21 cellular contexts compared by ENCODE assay signal in the genomic region with DNA sequence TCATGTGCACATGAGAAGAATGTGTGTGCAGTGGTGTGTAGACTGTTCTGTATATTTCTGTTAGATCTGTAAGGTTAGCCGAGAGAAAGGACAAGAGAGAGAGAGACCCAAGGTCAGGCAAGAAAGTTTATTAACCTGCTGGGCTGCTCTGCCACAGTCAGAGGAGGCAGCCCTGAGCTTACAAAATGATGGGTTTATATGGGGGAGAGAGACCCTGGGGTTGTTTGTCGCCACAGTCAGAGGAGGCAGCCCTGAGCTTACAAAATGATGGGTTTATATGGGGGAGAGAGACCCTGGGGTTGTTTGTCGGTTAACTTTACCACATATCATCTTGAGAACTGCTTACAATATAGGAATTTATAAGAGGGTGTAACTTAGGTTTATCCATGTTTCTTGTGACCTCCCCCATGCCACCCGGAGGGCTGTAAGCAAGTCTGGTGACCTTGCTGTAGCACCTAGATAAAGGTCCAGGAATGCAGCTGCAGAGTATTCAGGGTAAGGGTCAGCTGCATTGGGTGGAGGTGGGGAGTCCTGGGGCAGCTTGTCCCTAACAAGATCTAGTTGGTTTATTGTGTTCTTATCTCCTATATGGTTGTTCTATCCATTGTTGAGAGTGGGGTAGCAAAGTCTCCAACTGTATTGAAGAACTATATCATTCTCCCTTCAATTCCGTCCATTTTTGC. TPM values are rescaled to one million over a fixed set of nuclear protein-coding genes. Genes with fewer than 3 reads are reported as not detected.
DNase-seq lines count a peak whose midpoint lies in the region; ATAC-seq, FAIRE-seq and TF ChIP-seq lines count a peak whose summit lies in the region.
"Had no signal": no experiment of that assay in that cellular context is flagged by ENCODE, and none has a peak within 500 bp of the region (broad histone marks: within the 10 kb centered on the region; RNA-seq: fewer than 3 reads in every experiment).

No MANE protein-coding gene starts in this region.

- peaks cover 34% of the 10 kb centered on the region for H3K4me1 ChIP-seq in Caco-2
- H3K4me1 ChIP-seq in GM23338 (ENCODE audit: insufficient read depth): peaks cover 14% of the 10 kb centered on the region
- peaks cover under 1 to 2% of the 10 kb centered on the region in 2 experiments; a peak in 2 of 5 replicates for H3K4me1 ChIP-seq in K562 (replicated peaks in 1 of 2; ENCODE audit: control insufficient read depth in 2 of 2, insufficient read depth in 2 of 2, low read length in 2 of 2)
- peaks cover 2% of the 10 kb centered on the region for H3K4me1 ChIP-seq in mesendoderm (ENCODE audit: control insufficient read depth, low read depth, low read length)
- H3K4me1 ChIP-seq: BE2C had no signal

- ATAC-seq in GM23338 (peak; percentile 70), K562 (no peak)
- ATAC-seq in stimulated activated memory B cell treated with anti-CD40 and anti-IgM and Interleukin-4, amounts not matched to agents 10 μg/mL and 1 μg/mL and 100 μg/mL, for 72 hours: no peak
- ATAC-seq: GM12878, HCT116 had no signal

- CTCF ChIA-PET in Caco-2 (lab: Charles Lee) (no interaction called here), K562 (lab: Yijun Ruan, JAX; ENCODE audit: low intra/inter-chr PET ratio) (no interaction called here)

- H3K36me3 Mint-ChIP-seq in Caco-2 (ENCODE audit: insufficient read depth, unreplicated experiment) (peaks cover 14% of the 10 kb centered on the region), GM23338 (ENCODE audit: low read depth) (peaks cover 25% of the 10 kb centered on the region; the same call in 2 of the 3 replicates)
- H3K36me3 Mint-ChIP-seq in stimulated activated memory B cell treated with anti-CD40 and anti-IgM and Interleukin-4, amounts not matched to agents 10 μg/mL and 1 μg/mL and 100 μg/mL, for 72 hours: peaks cover 4% of the 10 kb centered on the region

- peak overlapping the region; percentile 56 for H3K56ac ChIP-seq in mesendoderm (ENCODE audit: low read length)

- DNase-seq in Caco-2: peak; percentile 34 to 65
- peak; percentile 32 for DNase-seq in GM23338 (ENCODE audit: low spot score)
- DNase-seq in K562 (ENCODE audit: extremely low read depth in 1 of 4, low spot score in 3 of 4): peak in 1 of 4 experiments; percentile 34
- DNase-seq in mesendoderm: peak; percentile 87
- no peak for DNase-seq in HuH-7.5 (ENCODE audit: low spot score)
- DNase-seq in activated naive CD4-positive, alpha-beta T cell (lab: John Stamatoyannopoulos, UW): no peak
- DNase-seq: BE2C, DMS 273 treated with DMSO at 0.1 percent for 48 hours, DMS79 treated with DMSO at 0.1 percent for 48 hours, GM23248, MG63, NCI-H1417, NCI-H1694 treated with DMSO at 0.1 percent for 48 hours, NCI-H446 treated with DMSO at 0.1 percent for 48 hours, NCI-H526 treated with DMSO at 0.1 percent for 48 hours, OCI-M1 had no signal

- peak overlapping the region; percentile 94 for H2BK120ac ChIP-seq in mesendoderm (ENCODE audit: low read depth, low read length)

- H3K4me3 Mint-ChIP-seq in Caco-2 (ENCODE audit: unreplicated experiment): peak overlapping the region; percentile 2
- H3K4me3 Mint-ChIP-seq in GM23338: no peak overlapping the region
- H3K4me3 Mint-ChIP-seq in stimulated activated memory B cell treated with anti-CD40 and anti-IgM and Interleukin-4, amounts not matched to agents 10 μg/mL and 1 μg/mL and 100 μg/mL, for 72 hours: no peak overlapping the region

- no peaks in the 10 kb centered on the region for H3K79me1 ChIP-seq in mesendoderm (ENCODE audit: low read length)

- H3K36me3 ChIP-seq in Caco-2 (ENCODE audit: control insufficient read depth, insufficient read depth, low read length): no peaks in the 10 kb centered on the region
- H3K36me3 ChIP-seq in GM23338 (ENCODE audit: insufficient read depth): no peaks in the 10 kb centered on the region
- no peaks in the 10 kb centered on the region for H3K36me3 ChIP-seq in K562 (ENCODE audit: control insufficient read depth, insufficient read depth, low read length)
- no peaks in the 10 kb centered on the region for H3K36me3 ChIP-seq in mesendoderm (ENCODE audit: control insufficient read depth, insufficient read depth, low read length)
- H3K36me3 ChIP-seq: BE2C, MG63 had no signal

- no peak overlapping the region for H2AK5ac ChIP-seq in mesendoderm (ENCODE audit: low read length)

- H3K4me3 ChIP-seq in Caco-2 (ENCODE audit: low read depth, low read length) (no peak overlapping the region), GM23338 (no peak overlapping the region), K562 (no peak overlapping the region), mesendoderm (ENCODE audit: low read length) (no peak overlapping the region)
- H3K4me3 ChIP-seq: GM12878, GM23248, MG63 had no signal

- H3K18ac ChIP-seq in mesendoderm (ENCODE audit: low read length): peak overlapping the region; percentile 75

- H3K23ac ChIP-seq in mesendoderm (ENCODE audit: low read length): no peak overlapping the region

- H3K9me1 ChIP-seq in K562 (ENCODE audit: control insufficient read depth, insufficient read depth, low read length): no peaks in the 10 kb centered on the region

- H4K5ac ChIP-seq in mesendoderm (ENCODE audit: low read length): no peak overlapping the region

- no TSS peak for BruUV-seq in Caco-2 (replicated peaks; lab: Mats Ljungman, UMichigan)
- no TSS peak for BruUV-seq in K562 (replicated peaks; lab: Mats Ljungman, UMichigan)

- no peak for TF ChIP-seq POLR2A in K562 (conservative IDR thresholded peaks at IDR 0.05)

- TF ChIP-seq EP300 in K562 (IDR thresholded peaks at IDR 0.05; ENCODE audit: low read length): no peak

- H3K27me3 Mint-ChIP-seq in Caco-2 (ENCODE audit: insufficient read depth, unreplicated experiment): no peaks in the 10 kb centered on the region
- no peaks in the 10 kb centered on the region for H3K27me3 Mint-ChIP-seq in GM23338 (ENCODE audit: insufficient read depth, low read depth, poor library complexity)
- H3K27me3 Mint-ChIP-seq in stimulated activated memory B cell treated with anti-CD40 and anti-IgM and Interleukin-4, amounts not matched to agents 10 μg/mL and 1 μg/mL and 100 μg/mL, for 72 hours: peaks cover 61% of the 10 kb centered on the region

- H3K27ac Mint-ChIP-seq in Caco-2 (ENCODE audit: unreplicated experiment): peak overlapping the region; percentile 5
- H3K27ac Mint-ChIP-seq in GM23338: no peak overlapping the region
- H3K27ac Mint-ChIP-seq in stimulated activated memory B cell treated with anti-CD40 and anti-IgM and Interleukin-4, amounts not matched to agents 10 μg/mL and 1 μg/mL and 100 μg/mL, for 72 hours: no peak overlapping the region

- no peaks in the 10 kb centered on the region for H3K9me2 ChIP-seq in GM23338 (ENCODE audit: insufficient read depth)

- peaks cover 13% of the 10 kb centered on the region for H3K9me3 Mint-ChIP-seq in Caco-2 (ENCODE audit: unreplicated experiment)
- peaks cover 40% of the 10 kb centered on the region; the same call in 2 of the 3 replicates for H3K9me3 Mint-ChIP-seq in GM23338
- peaks cover 15% of the 10 kb centered on the region for H3K9me3 Mint-ChIP-seq in stimulated activated memory B cell treated with anti-CD40 and anti-IgM and Interleukin-4, amounts not matched to agents 10 μg/mL and 1 μg/mL and 100 μg/mL, for 72 hours

- intact Hi-C loops in Caco-2 (cut with micrococcal nuclease; ENCODE audit: unreplicated experiment): no loop called here
- intact Hi-C loops in K562 (cut with micrococcal nuclease): no loop called here

- TF ChIP-seq RAD21 in K562 (CRISPR knock-in tag; conservative IDR thresholded peaks at IDR 0.05 in 1 of 2, IDR thresholded peaks at IDR 0.05 in 1 of 2): no peak

- H3K79me2 ChIP-seq in GM23338 (replicated peaks; ENCODE audit: insufficient read depth) (no peaks in the 10 kb centered on the region), K562 (ENCODE audit: control insufficient read depth, insufficient read depth, low read length) (no peaks in the 10 kb centered on the region), mesendoderm (ENCODE audit: control insufficient read depth, insufficient read depth, low read length) (no peaks in the 10 kb centered on the region)

- TF ChIP-seq CTCF in Caco-2 (IDR thresholded peaks at IDR 0.05; ENCODE audit: insufficient read depth in 1 of 2, low read depth in 1 of 2, low read length in 1 of 2, severe bottlenecking in 1 of 2, unreplicated experiment in 1 of 2) (no peak), GM23338 (conservative IDR thresholded peaks at IDR 0.05; ENCODE audit: low read depth in 2 of 2) (0 out of 4 replicates have a peak, but pooled peaks have one; percentile 1 to 8), K562 (IDR thresholded peaks at IDR 0.05 in 2 of 3, conservative IDR thresholded peaks at IDR 0.05 in 1 of 3; ENCODE audit: insufficient read depth in 2 of 3, low read depth in 1 of 3, low read length in 3 of 3) (no peak)

- H3K4me2 ChIP-seq in GM23338 (peak overlapping the region; percentile 19), K562 (ENCODE audit: insufficient read depth, low read length) (no peak overlapping the region), mesendoderm (ENCODE audit: low read length) (no peak overlapping the region)

- no peaks in the 10 kb centered on the region for H4K20me1 ChIP-seq in GM23338 (replicated peaks; ENCODE audit: insufficient read depth)
- H4K20me1 ChIP-seq in K562 (replicated peaks; ENCODE audit: control insufficient read depth, insufficient read depth, low read length): no peaks in the 10 kb centered on the region

- H3K27me3 ChIP-seq in Caco-2 (replicated peaks; ENCODE audit: control insufficient read depth, insufficient read depth, low read length): no peaks in the 10 kb centered on the region
- H3K27me3 ChIP-seq in GM23338 (ENCODE audit: insufficient read depth): no peaks in the 10 kb centered on the region
- H3K27me3 ChIP-seq in K562 (ENCODE audit: control insufficient read depth in 2 of 2, insufficient read depth in 2 of 2, low read length in 2 of 2): peaks cover 0 to 5% of the 10 kb centered on the region in 2 experiments; a peak in 1 of 5 replicates
- no peaks in the 10 kb centered on the region for H3K27me3 ChIP-seq in mesendoderm (ENCODE audit: insufficient read depth, low read length, poor library complexity)
- H3K27me3 ChIP-seq: BE2C, MG63 had no signal

- H4K8ac ChIP-seq in mesendoderm (ENCODE audit: low read depth, low read length): peak overlapping the region; percentile 28

- H3K9ac ChIP-seq in K562 (ENCODE audit: insufficient read depth in 1 of 2, low read depth in 2 of 2, low read length in 2 of 2) (no peak overlapping the region), mesendoderm (ENCODE audit: low read length) (no peak overlapping the region)
- H3K9ac ChIP-seq: GM23248 had no signal

- H2AFZ ChIP-seq in GM23338 (no peak overlapping the region), K562 (ENCODE audit: low read depth, low read length) (no peak overlapping the region)
- H2AFZ ChIP-seq: GM23248 had no signal

- peak overlapping the region; percentile 96 for H2BK15ac ChIP-seq in mesendoderm (replicated peaks; ENCODE audit: low read depth)

- peak overlapping the region; percentile 71 for H2BK5ac ChIP-seq in mesendoderm (ENCODE audit: low read length)

- H3K9me3 ChIP-seq in Caco-2 (peaks cover 22% of the 10 kb centered on the region), K562 (replicated peaks; ENCODE audit: control insufficient read depth, insufficient read depth, low read depth, low read length) (peaks cover 4% of the 10 kb centered on the region)
- H3K9me3 ChIP-seq: BE2C had no signal

- FAIRE-seq in K562 (lab: Jason Lieb, UNC): no peak
- FAIRE-seq: GM12878, RCC 7860 had no signal

- no peaks in the 10 kb centered on the region for H3F3A ChIP-seq in GM23338 (replicated peaks; ENCODE audit: low read depth)

- 12% methylated on average over 5 of the region's 5 CpGs for WGBS in K562 (ENCODE audit: insufficient coverage, low coverage, missing lambda C conversion rate)
- WGBS in mesendoderm (ENCODE audit: extremely low coverage, insufficient coverage, low lambda C conversion rate): no CpG with 5 or more reads among the region's 5 CpGs

- H3K4me1 Mint-ChIP-seq in Caco-2 (ENCODE audit: low read depth, unreplicated experiment): peaks cover 38% of the 10 kb centered on the region
- peaks cover 29% of the 10 kb centered on the region for H3K4me1 Mint-ChIP-seq in GM23338
- H3K4me1 Mint-ChIP-seq in stimulated activated memory B cell treated with anti-CD40 and anti-IgM and Interleukin-4, amounts not matched to agents 10 μg/mL and 1 μg/mL and 100 μg/mL, for 72 hours: no peaks in the 10 kb centered on the region

- H3K4ac ChIP-seq in mesendoderm (ENCODE audit: low read depth, low read length): peak overlapping the region; percentile 31

- in situ Hi-C loops in K562 (cut with MboI): no loop called here

- POLR2A ChIA-PET in Caco-2 (lab: Charles Lee) (no interaction called here), K562 (lab: Yijun Ruan, JAX) (no interaction called here)

- H3K27ac ChIP-seq in GM23338 (ENCODE audit: low read depth): peak overlapping the region; percentile 63; the same call in 1 of the 2 replicates
- H3K27ac ChIP-seq in K562 (ENCODE audit: extremely low read depth, low read depth, low read length): no peak overlapping the region
- H3K27ac ChIP-seq in mesendoderm (ENCODE audit: low read depth, low read length): peak overlapping the region; percentile 80
- H3K27ac ChIP-seq: GM23248, HL-60 had no signal

RNA-seq across cellular contexts. Expression of gene ZBTB40, which starts 9.3 kb away (rescaled TPM):
- total RNA-seq in Caco-2 (2022) (20.4 and 20.8 TPM in 2 replicates), K562 (2014; rRNA removed) (16.3 and 18.7 TPM in 2 replicates), K562 (2014; rRNA removed; fragmentation: Illumina TruSeq; extraction: Trizol) (18.0 and 18.8 TPM in 2 replicates), K562 (2015; rRNA removed; fragmentation: Illumina TruSeq; extraction: Trizol) (21.9 and 22.3 TPM in 2 replicates), K562 (2021) (25.3 and 26.0 TPM in 2 replicates)
- 22.1 and 22.7 TPM in 2 replicates for total RNA-seq in GM23338 (2014; rRNA removed; shearing (Covaris generic))
- polyA plus RNA-seq in GM23338 (2016; fragmentation: Nextera tagmentation; extraction: Ambion mirVana) (3.1 TPM in 2 replicates), K562 (2011; rRNA removed) (11.1 and 12.3 TPM in 2 replicates), K562 (2014; fragmentation: Illumina TruSeq; extraction: Trizol) (20.1 and 22.9 TPM in 2 replicates), K562 (2014; fragmentation: Nextera tagmentation; extraction: Ambion mirVana) (1 to 10 TPM; 2.6 to 5.1 TPM), K562 (2014; rRNA removed) (21.2 and 21.8 TPM in 2 replicates)
- 58.0 and 66.5 TPM in 2 replicates for total RNA-seq in K562 (2011; cell fraction: chromatin; rRNA removed; ENCODE audit: low replicate concordance)
- 22.5 and 26.7 TPM in 2 replicates for total RNA-seq in K562 (2011; cell fraction: nucleolus; rRNA removed)
- 28.2 and 29.6 TPM in 2 replicates for total RNA-seq in K562 (2011; cell fraction: nucleoplasm; rRNA removed)
- 7.7 and 9.6 TPM in 2 replicates for polyA plus RNA-seq in K562 (2011; cell fraction: cytosol; rRNA removed)
- 54.9 and 86.0 TPM in 2 replicates for polyA plus RNA-seq in K562 (2011; cell fraction: nucleus; rRNA removed)
- 14.2 and 17.0 TPM in 2 replicates for polyA plus RNA-seq in K562 (2012)
- polyA minus RNA-seq in K562 (2011; rRNA and poly(A)+ RNA removed): 17.6 and 19.0 TPM in 2 replicates
- 8.6 and 10.1 TPM in 2 replicates for polyA minus RNA-seq in K562 (2011; cell fraction: cytosol; rRNA and poly(A)+ RNA removed)
- polyA minus RNA-seq in K562 (2011; cell fraction: nucleus; rRNA and poly(A)+ RNA removed): 18.2 and 27.2 TPM in 2 replicates
- 9.6 TPM for polyA plus RNA-seq in mesendoderm (2013, experiment 1 of 2)
- 9.6 TPM for polyA plus RNA-seq in mesendoderm (2013, experiment 2 of 2)

Comparison
In these comparisons a context has a peak if more than half of its experiments do, and no peak if none do; other contexts are left out.
1. DNase-seq: peak in Caco-2 (2 of 2), GM23338 (single experiment) and mesendoderm (single experiment); none in HuH-7.5 (single experiment) and activated naive CD4-positive, alpha-beta T cell (0 of 4).
2. CTCF ChIP-seq: peak in GM23338 (2 of 2); none in Caco-2 (0 of 2) and K562 (0 of 3).